In genomic region chr2:112031473-112031872, GRCh38 we compare ENCODE assay signal across 9 cellular contexts. TPM values are rescaled to one million over a fixed set of nuclear protein-coding genes. Genes with fewer than 3 reads are reported as not detected.
DNase-seq lines count a peak whose midpoint lies in the region; TF ChIP-seq lines count a peak whose summit lies in the region.
"Had no signal": no experiment of that assay in that cellular context is flagged by ENCODE, and none has a peak within 500 bp of the region (broad histone marks: within the 10 kb centered on the region; RNA-seq: fewer than 3 reads in every experiment).

No MANE protein-coding gene starts in this region.

- H3K79me1 ChIP-seq in mesenchymal stem cell (replicated peaks; ENCODE audit: low read length, poor library complexity, severe bottlenecking), result no peaks in the 10 kb centered on the region

- H2AFZ ChIP-seq in mesenchymal stem cell (ENCODE audit: low read depth, low read length), result no peak overlapping the region

- H3K9ac ChIP-seq in endodermal cell (ENCODE audit: extremely low read depth, low read length, poor library complexity, severe bottlenecking) (no peak overlapping the region), mesenchymal stem cell (ENCODE audit: low read length) (peak overlapping the region; percentile 80)

- H2BK12ac ChIP-seq in mesenchymal stem cell (ENCODE audit: low read length in 2 of 2), result no peak overlapping the region

- H2BK5ac ChIP-seq in mesenchymal stem cell (ENCODE audit: low read depth, low read length, poor library complexity, severe bottlenecking), result no peak overlapping the region

- H3K4me3 Mint-ChIP-seq in endodermal cell, result no peak overlapping the region
- H3K4me3 Mint-ChIP-seq in type B pancreatic cell, result peak overlapping the region; percentile 54

- H3K27ac ChIP-seq in endodermal cell (ENCODE audit: low read depth, low read length) (peak overlapping the region; percentile 42), mesenchymal stem cell (ENCODE audit: low read length, poor library complexity, severe bottlenecking) (no peak overlapping the region)

- H2AK5ac ChIP-seq in mesenchymal stem cell (ENCODE audit: low read length, severe bottlenecking), result no peak overlapping the region

- no peak overlapping the region for H3K23ac ChIP-seq in mesenchymal stem cell (ENCODE audit: low read length in 2 of 2)

- H3K4me2 ChIP-seq in mesenchymal stem cell (ENCODE audit: low read length, poor library complexity, severe bottlenecking), result no peak overlapping the region

- DNase-seq in NCI-H2171 (lab: John Stamatoyannopoulos, UW), result peak; percentile 33
- DNase-seq in NCI-H2171 treated with DMSO at 0.1 percent for 48 hours (lab: John Stamatoyannopoulos, UW), result no peak
- DNase-seq in endodermal cell, result peak; percentile 77
- DNase-seq in mesenchymal stem cell, result peak; percentile 68
- no peak for DNase-seq in type B pancreatic cell (ENCODE audit: extremely low spot score, unreplicated experiment)
- no peak for DNase-seq in posterior vena cava (ENCODE audit: low spot score)
- no peak for DNase-seq in NCI-H128 (lab: John Stamatoyannopoulos, UW; ENCODE audit: unreplicated experiment)
- no peak for DNase-seq in activated T-cell treated with anti-CD3 and anti-CD28 coated beads, Interleukin-2, amount 50 U/mL, for 48 hours
- DNase-seq: activated CD4-positive, alpha-beta T cell treated with anti-CD3 and anti-CD28 coated beads, Interleukin-2, amount 50 U/mL, for 48 hours had no signal

- H4K91ac ChIP-seq in mesenchymal stem cell (ENCODE audit: low read length), result no peak overlapping the region

- TF ChIP-seq CTCF in endodermal cell (conservative IDR thresholded peaks at IDR 0.05) (no peak), type B pancreatic cell (conservative IDR thresholded peaks at IDR 0.05) (no peak)

- H3K18ac ChIP-seq in mesenchymal stem cell (ENCODE audit: low read depth in 1 of 2, low read length in 2 of 2), result no peak overlapping the region

- H3K36me3 ChIP-seq in endodermal cell (ENCODE audit: control insufficient read depth, insufficient read depth, low read length) (peaks cover 34% of the 10 kb centered on the region), mesenchymal stem cell (ENCODE audit: control insufficient read depth in 1 of 2, insufficient read depth in 2 of 2, low read depth in 1 of 2, low read length in 2 of 2) (no peaks in the 10 kb centered on the region)

- H3K4me1 ChIP-seq in endodermal cell (ENCODE audit: control insufficient read depth, insufficient read depth, low read length), result no peaks in the 10 kb centered on the region
- H3K4me1 ChIP-seq in mesenchymal stem cell (ENCODE audit: control insufficient read depth, insufficient read depth, low read depth, low read length), result peaks cover 8% of the 10 kb centered on the region

- no peak overlapping the region for H2BK15ac ChIP-seq in mesenchymal stem cell (ENCODE audit: low read depth, poor library complexity, severe bottlenecking)

- H3K27me3 ChIP-seq in endodermal cell (ENCODE audit: control insufficient read depth, insufficient read depth, low read length, poor library complexity, severe bottlenecking) (no peaks in the 10 kb centered on the region), mesenchymal stem cell (ENCODE audit: control insufficient read depth in 1 of 2, insufficient read depth in 1 of 2, low read length in 2 of 2) (no peaks in the 10 kb centered on the region)

- no peak overlapping the region for H3K4me3 ChIP-seq in endodermal cell (ENCODE audit: low read length)
- H3K4me3 ChIP-seq in mesenchymal stem cell (ENCODE audit: insufficient read depth in 1 of 2, low read depth in 1 of 2, low read length in 2 of 2), result peak overlapping the region in 1 of 2 experiments; percentile 51

- no peaks in the 10 kb centered on the region for H3K27me3 Mint-ChIP-seq in endodermal cell (ENCODE audit: insufficient read depth)
- no peaks in the 10 kb centered on the region for H3K27me3 Mint-ChIP-seq in type B pancreatic cell

- H3K36me3 Mint-ChIP-seq in endodermal cell (ENCODE audit: low read depth) (peaks cover 34% of the 10 kb centered on the region), type B pancreatic cell (peaks cover 21% of the 10 kb centered on the region)

- no peak overlapping the region for H3K4ac ChIP-seq in mesenchymal stem cell (ENCODE audit: low read depth in 1 of 2, low read length in 2 of 2)

- peak overlapping the region; percentile 86 for H3K27ac Mint-ChIP-seq in endodermal cell
- H3K27ac Mint-ChIP-seq in type B pancreatic cell, result peak overlapping the region; percentile 84

- no peak overlapping the region for H3K14ac ChIP-seq in mesenchymal stem cell (ENCODE audit: low read length in 2 of 2)

- H3K9me3 ChIP-seq in endodermal cell (ENCODE audit: control insufficient read depth, low read length) (peaks cover 37% of the 10 kb centered on the region), mesenchymal stem cell (ENCODE audit: control insufficient read depth, low read length) (no peaks in the 10 kb centered on the region)

- intact Hi-C loops in posterior vena cava (cut with DNase I), result no loop called here

- peaks cover 15% of the 10 kb centered on the region for H3K9me3 Mint-ChIP-seq in endodermal cell
- H3K9me3 Mint-ChIP-seq in type B pancreatic cell, result peaks cover 9% of the 10 kb centered on the region

- WGBS in endodermal cell (ENCODE audit: insufficient coverage in 1 of 2, insufficient read length in 1 of 2), 2 experiments, result 22 to 50% methylated on average over 2 to 5 of the region's 5 CpGs
- 25% methylated on average over 4 of the region's 5 CpGs for WGBS in mesenchymal stem cell

- peaks cover 22% of the 10 kb centered on the region for H3K4me1 Mint-ChIP-seq in endodermal cell
- H3K4me1 Mint-ChIP-seq in type B pancreatic cell (ENCODE audit: unreplicated experiment), result peaks cover 21% of the 10 kb centered on the region

- H4K8ac ChIP-seq in mesenchymal stem cell (ENCODE audit: low read length), result no peak overlapping the region

- H2BK120ac ChIP-seq in mesenchymal stem cell (ENCODE audit: low read depth, low read length), result no peak overlapping the region

RNA-seq across cellular contexts. Expression of gene TMEM87B, which starts 23.6 kb away (rescaled TPM):
- total RNA-seq in endodermal cell (10 to 100 TPM; 20.2 to 22.3 TPM), type B pancreatic cell (ENCODE audit: low replicate concordance) (15.5 and 27.2 TPM in 2 replicates), posterior vena cava (10 to 100 TPM; 28.3 to 42.7 TPM)
- polyA plus RNA-seq in endodermal cell (2013, experiment 1 of 2), result 12.8 TPM
- polyA plus RNA-seq in endodermal cell (2013, experiment 2 of 2), result 14.4 TPM
- 30.8 TPM for polyA plus RNA-seq in mesenchymal stem cell (2013, experiment 1 of 2)
- 35.7 TPM for polyA plus RNA-seq in mesenchymal stem cell (2013, experiment 2 of 2)

Comparison
In these comparisons a context has a peak if more than half of its experiments do, and no peak if none do; other contexts are left out.
1. DNase-seq: peak in NCI-H2171 (single experiment), endodermal cell (single experiment) and mesenchymal stem cell (single experiment); none in NCI-H2171 treated with DMSO at 0.1 percent for 48 hours (single experiment), type B pancreatic cell (single experiment), posterior vena cava (single experiment), NCI-H128 (single experiment) and activated T-cell treated with anti-CD3 and anti-CD28 coated beads, Interleukin-2, amount 50 U/mL, for 48 hours (0 of 2).